8 cellular contexts compared by ENCODE assay signal in the genomic region with DNA sequence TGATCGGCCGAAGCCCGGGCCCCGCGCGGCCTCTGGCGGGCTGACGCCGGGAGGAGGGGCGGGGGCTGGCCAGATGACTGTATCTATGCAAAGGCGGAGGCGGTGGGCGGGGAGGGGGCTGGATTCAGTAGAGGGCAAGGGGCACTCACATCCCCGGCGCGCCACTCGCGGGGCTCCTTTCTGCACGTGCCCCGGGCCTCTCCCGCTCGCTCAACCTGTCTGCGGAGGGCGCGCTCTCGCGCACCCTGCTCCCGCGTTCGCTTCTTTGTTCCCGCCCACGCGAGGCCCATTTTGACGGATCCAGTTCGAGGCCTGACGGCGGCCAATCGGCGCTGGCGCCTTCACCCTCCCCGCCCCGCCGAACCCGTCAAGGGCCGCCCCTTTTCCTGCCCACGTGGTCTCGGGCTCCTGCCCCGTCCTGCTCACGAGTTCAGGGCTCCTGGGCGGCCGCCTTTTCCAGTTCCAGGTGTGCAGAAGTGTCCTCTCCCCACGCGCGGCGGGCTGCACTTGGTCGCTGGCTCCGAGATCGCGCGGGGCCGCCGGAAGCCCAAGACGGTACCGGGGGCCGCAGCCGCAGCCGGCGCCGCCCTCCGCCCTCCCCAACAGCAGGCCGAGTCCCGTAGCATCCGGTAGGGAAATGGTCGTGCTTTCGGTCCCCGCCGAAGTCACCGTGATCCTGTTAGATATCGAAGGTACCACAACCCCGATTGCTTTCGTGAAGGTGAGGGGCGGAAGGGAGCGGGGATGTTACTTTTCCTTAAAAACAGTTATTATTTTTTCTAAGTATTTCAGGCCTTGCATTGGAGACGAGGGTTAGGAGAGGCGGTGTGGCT. TPM values are rescaled to one million over a fixed set of nuclear protein-coding genes. Genes with fewer than 3 reads are reported as not detected.
DNase-seq lines count a peak whose midpoint lies in the region; TF ChIP-seq lines count a peak whose summit lies in the region.

Gene ENOPH1 (plus strand): TSS at position 398 of the 833 bp plus-strand sequence. CDS start 240 bp downstream, at position 638.
Gene HNRNPDL (minus strand): TSS at position 270 of the 833 bp plus-strand sequence. CDS start 772 bp downstream, outside the sequence.

- DNase-seq in ELF-1 (ENCODE audit: low read depth, low spot score) = peak; percentile 99
- DNase-seq in H7 = peak; percentile 98
- DNase-seq in M059J (ENCODE audit: low read depth) = peak; percentile 92
- DNase-seq in SHP77 (lab: John Stamatoyannopoulos, UW) = peak; percentile 95 to 96
- peak; percentile 93 for DNase-seq in activated effector memory CD4-positive, alpha-beta T cell treated with Interleukin-2 at 50 U/mL for 16 hours
- peak; percentile 91 for DNase-seq in fibroblast of the aortic adventitia (ENCODE audit: low read depth)
- peak; percentile 96 for DNase-seq in stomach

- peaks cover 31 to 65% (median 54%) of the 10 kb centered on the region in 4 donors for H3K4me1 ChIP-seq in stomach

- H3K27me3 ChIP-seq in H7 (ENCODE audit: control insufficient read depth, insufficient read depth, low read length) (no peaks in the 10 kb centered on the region), neural cell (ENCODE audit: insufficient read depth, low read depth, low read length) (no peaks in the 10 kb centered on the region), stomach (no peaks in the 10 kb centered on the region)

- WGBS in stomach, 5 donors = 0 to 1% (median 0%) methylated on average over 51 to 85 of the region's 85 CpGs

- intact Hi-C loops in stomach (cut with DNase I; ENCODE audit: low total_unique reads) = no loop called here

- peak within 1 kb of the TSS; percentile 69 for H2AFZ ChIP-seq in neural cell (ENCODE audit: low read depth, low read length)

- TF ChIP-seq EP300 in neural cell (conservative IDR thresholded peaks at IDR 0.05; ENCODE audit: poor library complexity, severe bottlenecking) = no peak
- no peak for TF ChIP-seq EP300 in stomach (IDR thresholded peaks at IDR 0.05)

- H3K9ac ChIP-seq in neural cell (ENCODE audit: low read length) = peak within 1 kb of the TSS; percentile 100

- TF ChIP-seq CTCF in fibroblast of the aortic adventitia (IDR thresholded peaks at IDR 0.05; ENCODE audit: insufficient read depth, low read length) (no peak), neural cell (IDR thresholded peaks at IDR 0.05; ENCODE audit: poor library complexity, severe bottlenecking) (no peak), stomach (IDR thresholded peaks at IDR 0.05) (no peak)

- H3K27ac ChIP-seq in neural cell (ENCODE audit: low read length) (peak within 1 kb of the TSS; percentile 100), stomach (peak within 1 kb of the TSS; percentile 96 to 99 (median 99))

- peaks cover 3% of the 10 kb centered on the region for H3F3A ChIP-seq in neural cell (ENCODE audit: insufficient read depth, low read length, poor library complexity, severe bottlenecking)

- H3K4me2 ChIP-seq in neural cell (ENCODE audit: low read length) = peak within 1 kb of the TSS; percentile 59

- H3K79me2 ChIP-seq in neural cell (replicated peaks; ENCODE audit: insufficient read depth, low read length) = peaks cover 73% of the 10 kb centered on the region

- H3K4me3 ChIP-seq in H7 (ENCODE audit: insufficient read depth, low read depth, low read length) (peak within 1 kb of the TSS; percentile 99), fibroblast of the aortic adventitia (ENCODE audit: low read depth, low read length) (peak within 1 kb of the TSS; percentile 94), neural cell (ENCODE audit: low read length) (peak within 1 kb of the TSS; percentile 82), stomach (peak within 1 kb of the TSS; percentile 75 to 98 (median 81))

- peaks cover 31% of the 10 kb centered on the region for H4K20me1 ChIP-seq in neural cell (ENCODE audit: insufficient read depth)

- TF ChIP-seq POLR2A in stomach (IDR thresholded peaks at IDR 0.05) = peak in 1 of 4 donors; percentile 37

- H3K9me3 ChIP-seq in neural cell (ENCODE audit: low read length) (no peaks in the 10 kb centered on the region), stomach (no peaks in the 10 kb centered on the region)

- TF ChIP-seq RAD21 in neural cell (conservative IDR thresholded peaks at IDR 0.05) = no peak

- peaks cover 17% of the 10 kb centered on the region for H3K36me3 ChIP-seq in H7 (replicated peaks; ENCODE audit: control insufficient read depth, insufficient read depth, low read length)
- H3K36me3 ChIP-seq in neural cell (ENCODE audit: insufficient read depth, low read length) = peaks cover 18% of the 10 kb centered on the region
- H3K36me3 ChIP-seq in stomach = peaks cover 5 to 23% (median 21%) of the 10 kb centered on the region in 4 donors

- no peaks in the 10 kb centered on the region for H3K9me2 ChIP-seq in neural cell (ENCODE audit: insufficient read depth, low read length)

TF ChIP-seq in neural cell, 6 proteins besides CTCF, POLR2A, EP300 and RAD21:
- TF ChIP-seq MXI1 (conservative IDR thresholded peaks at IDR 0.05; ENCODE audit: poor library complexity, severe bottlenecking) (peak; percentile 92), SMC3 (conservative IDR thresholded peaks at IDR 0.05; ENCODE audit: poor library complexity) (no peak), TAF1 (IDR thresholded peaks at IDR 0.05; ENCODE audit: low read depth) (peak; percentile 78), EZH2 (IDR thresholded peaks at IDR 0.05; ENCODE audit: borderline replicate concordance, insufficient read depth, low read length, poor library complexity, severe bottlenecking) (no peak), POLR2AphosphoS5 (IDR thresholded peaks at IDR 0.05) (peak; percentile 87)
- TF ChIP-seq, protein P1, sequence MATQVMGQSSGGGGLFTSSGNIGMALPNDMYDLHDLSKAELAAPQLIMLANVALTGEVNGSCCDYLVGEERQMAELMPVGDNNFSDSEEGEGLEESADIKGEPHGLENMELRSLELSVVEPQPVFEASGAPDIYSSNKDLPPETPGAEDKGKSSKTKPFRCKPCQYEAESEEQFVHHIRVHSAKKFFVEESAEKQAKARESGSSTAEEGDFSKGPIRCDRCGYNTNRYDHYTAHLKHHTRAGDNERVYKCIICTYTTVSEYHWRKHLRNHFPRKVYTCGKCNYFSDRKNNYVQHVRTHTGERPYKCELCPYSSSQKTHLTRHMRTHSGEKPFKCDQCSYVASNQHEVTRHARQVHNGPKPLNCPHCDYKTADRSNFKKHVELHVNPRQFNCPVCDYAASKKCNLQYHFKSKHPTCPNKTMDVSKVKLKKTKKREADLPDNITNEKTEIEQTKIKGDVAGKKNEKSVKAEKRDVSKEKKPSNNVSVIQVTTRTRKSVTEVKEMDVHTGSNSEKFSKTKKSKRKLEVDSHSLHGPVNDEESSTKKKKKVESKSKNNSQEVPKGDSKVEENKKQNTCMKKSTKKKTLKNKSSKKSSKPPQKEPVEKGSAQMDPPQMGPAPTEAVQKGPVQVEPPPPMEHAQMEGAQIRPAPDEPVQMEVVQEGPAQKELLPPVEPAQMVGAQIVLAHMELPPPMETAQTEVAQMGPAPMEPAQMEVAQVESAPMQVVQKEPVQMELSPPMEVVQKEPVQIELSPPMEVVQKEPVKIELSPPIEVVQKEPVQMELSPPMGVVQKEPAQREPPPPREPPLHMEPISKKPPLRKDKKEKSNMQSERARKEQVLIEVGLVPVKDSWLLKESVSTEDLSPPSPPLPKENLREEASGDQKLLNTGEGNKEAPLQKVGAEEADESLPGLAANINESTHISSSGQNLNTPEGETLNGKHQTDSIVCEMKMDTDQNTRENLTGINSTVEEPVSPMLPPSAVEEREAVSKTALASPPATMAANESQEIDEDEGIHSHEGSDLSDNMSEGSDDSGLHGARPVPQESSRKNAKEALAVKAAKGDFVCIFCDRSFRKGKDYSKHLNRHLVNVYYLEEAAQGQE (IDR thresholded peaks at IDR 0.05; ENCODE audit: borderline replicate concordance) = peak; percentile 78

RNA-seq across cellular contexts. Expression of gene ENOPH1, which starts in this region (rescaled TPM):
- 96.7 and 103 TPM in 2 replicates for total RNA-seq in H7 (2014; rRNA removed; shearing (Covaris generic))
- total RNA-seq in M059J (2014; rRNA removed; shearing (Covaris generic)) = 32.8 and 48.3 TPM in 2 replicates
- total RNA-seq in fibroblast of the aortic adventitia (ENCODE audit: low replicate concordance) = 38.7 and 42.2 TPM in 2 replicates
- polyA plus RNA-seq in neural cell = 149 and 159 TPM in 2 replicates
- polyA minus RNA-seq in neural cell = 82.0 and 89.1 TPM in 2 replicates
- total RNA-seq in stomach = 10 to 100 TPM in 3 of 5 donors, 1 to 10 TPM in 1, under 1 TPM in 1; 0.58 to 35.1 (median 13.8) TPM
- 10 to 100 TPM; 29.9 to 33.2 (median 31.8) TPM for polyA plus RNA-seq in stomach

RNA-seq across cellular contexts. Expression of gene HNRNPDL, which starts in this region (rescaled TPM):
- 180 and 204 TPM in 2 replicates for total RNA-seq in H7 (2014; rRNA removed; shearing (Covaris generic))
- 206 and 225 TPM in 2 replicates for total RNA-seq in M059J (2014; rRNA removed; shearing (Covaris generic))
- total RNA-seq in fibroblast of the aortic adventitia (ENCODE audit: low replicate concordance) (97.0 and 148 TPM in 2 replicates), stomach (100 to 1,000 TPM in 4 of 5 donors, 10 to 100 TPM in 1; 71.8 to 456 (median 132) TPM)
- polyA plus RNA-seq in neural cell (1,069 and 1,146 TPM in 2 replicates), stomach (100 to 1,000 TPM; 141 to 204 (median 202) TPM)
- 304 and 356 TPM in 2 replicates for polyA minus RNA-seq in neural cell

Comparison
In these comparisons a context has a peak if more than half of its experiments do, and no peak if none do; other contexts are left out.
1. Peak in every context shown above with its lines: DNase-seq, H3K4me3 ChIP-seq and H3K27ac ChIP-seq.